In the genomic region with DNA sequence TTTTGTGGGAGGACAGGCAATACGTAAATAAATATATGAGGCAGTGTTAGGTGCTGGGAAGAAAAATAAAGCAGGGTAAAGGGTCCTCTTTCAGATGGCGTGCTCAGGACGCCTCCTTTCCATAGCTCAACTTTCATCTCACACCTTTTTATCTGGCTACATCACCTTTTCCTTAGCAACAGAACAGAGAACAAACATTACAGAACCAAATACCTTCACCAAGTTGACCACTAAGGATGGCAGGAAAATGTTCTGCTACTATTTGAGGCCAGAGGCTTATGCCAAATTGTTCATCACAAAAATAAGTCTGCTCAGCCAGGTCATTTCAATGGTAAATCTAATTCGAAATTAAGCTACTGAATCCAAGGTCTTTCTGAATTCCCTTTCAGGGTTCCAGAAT, we compare ENCODE assay signal across 28 cellular contexts.
"Had no signal": no experiment of that assay in that cellular context is flagged by ENCODE, and none has a peak within 500 bp of the region (broad histone marks: within the 10 kb centered on the region; RNA-seq: fewer than 3 reads in every experiment).

No MANE protein-coding gene starts in this region.

- H3K27me3 Mint-ChIP-seq: activated CD4-positive, alpha-beta T cell treated with anti-CD3 and anti-CD28 coated beads, Interleukin-2, amount 10 ng/mL, durations not matched to agents 24 days and 14 days had no signal

- H3K27me3 ChIP-seq: adrenal gland, body of pancreas, colonic mucosa had no signal

- H3K4me3 ChIP-seq: adrenal gland, body of pancreas, colonic mucosa had no signal

- H3K4me3 Mint-ChIP-seq: activated CD4-positive, alpha-beta memory T cell treated with anti-CD3 and anti-CD28 coated beads for 36 hours; activated CD4-positive, alpha-beta T cell treated with anti-CD3 and anti-CD28 coated beads for 36 hours; activated CD4-positive, alpha-beta T cell treated with anti-CD3 and anti-CD28 coated beads, Interleukin-2, amount 10 ng/mL, durations not matched to agents 24 days and 14 days; activated CD8-positive, alpha-beta memory T cell treated with anti-CD3 and anti-CD28 coated beads, Interleukin-2, amount 10 ng/mL, durations not matched to agents 7 days and 5 days; activated CD8-positive, alpha-beta T cell treated with anti-CD3 and anti-CD28 coated beads, Interleukin-2, amount 10 ng/mL, durations not matched to agents 7 days and 5 days; activated naive CD4-positive, alpha-beta T cell treated with anti-CD3 and anti-CD28 coated beads for 36 hours; activated naive CD4-positive, alpha-beta T cell treated with anti-CD3 and anti-CD28 coated beads, Interleukin-2, amount 50 U/mL, for 24 hours; activated naive CD8-positive, alpha-beta T cell treated with anti-CD3 and anti-CD28 coated beads for 36 hours; activated naive CD8-positive, alpha-beta T cell treated with anti-CD3 and anti-CD28 coated beads, Interleukin-2, amount 50 U/mL, for 24 hours; activated T-helper 1 cell treated with anti-CD3 and anti-CD28 coated beads, Interleukin-12 subunit alpha, Interleukin-12 subunit beta, Interleukin-2, Interleukin-4 antibody, amounts not matched to agents 30 ng/mL and 10 ng/mL and 1 ng/mL, durations not matched to agents 14 hours and 24 hours and 36 hours had no signal

- DNase-seq: activated CD4-positive, alpha-beta memory T cell treated with anti-CD3 and anti-CD28 coated beads for 36 hours; activated CD4-positive, alpha-beta T cell treated with anti-CD3 and anti-CD28 coated beads for 36 hours; activated CD4-positive, alpha-beta T cell treated with anti-CD3 and anti-CD28 coated beads, Interleukin-2, amount 10 ng/mL, durations not matched to agents 24 days and 14 days; activated CD4-positive, CD25-positive, alpha-beta regulatory T cell; activated CD4-positive, CD25-positive, alpha-beta regulatory T cell treated with anti-CD3 and anti-CD28 coated beads, Interleukin-2, amount 50 U/mL, for 72 hours; activated CD8-positive, alpha-beta memory T cell treated with anti-CD3 and anti-CD28 coated beads, Interleukin-2, amount 10 ng/mL, durations not matched to agents 7 days and 5 days; activated CD8-positive, alpha-beta memory T cell treated with anti-CD3 and anti-CD28 coated beads, Interleukin-2, amount 50 U/mL, for 4 hours; activated CD8-positive, alpha-beta T cell treated with anti-CD3 and anti-CD28 coated beads, Interleukin-2, amount 10 ng/mL, durations not matched to agents 7 days and 5 days; activated effector memory CD4-positive, alpha-beta T cell treated with anti-CD3 and anti-CD28 coated beads, Interleukin-2, amount 50 U/mL, for 16 hours; activated naive CD4-positive, alpha-beta T cell treated with anti-CD3 and anti-CD28 coated beads for 36 hours; activated naive CD8-positive, alpha-beta T cell treated with anti-CD3 and anti-CD28 coated beads for 36 hours; activated naive CD8-positive, alpha-beta T cell treated with anti-CD3 and anti-CD28 coated beads, Interleukin-2, amount 50 U/mL, for 24 hours; activated T-cell treated with anti-CD3 and anti-CD28 coated beads, Interleukin-2, amount 50 U/mL, for 1 hour; activated T-cell treated with anti-CD3 and anti-CD28 coated beads, Interleukin-2, amount 50 U/mL, for 48 hours; adrenal gland; amygdala; aorta; body of pancreas; central memory CD4-positive, alpha-beta T cell; cerebellar nuclear complex; colonic mucosa; effector CD8-positive, alpha-beta T cell; foreskin fibroblast; T-helper 2 cell had no signal

- H3K36me3 ChIP-seq: adrenal gland, colonic mucosa had no signal

- H3K4me1 ChIP-seq: colonic mucosa had no signal

- H3K9me3 Mint-ChIP-seq: activated CD4-positive, alpha-beta memory T cell treated with anti-CD3 and anti-CD28 coated beads for 36 hours; activated naive CD4-positive, alpha-beta T cell treated with anti-CD3 and anti-CD28 coated beads for 36 hours; activated naive CD4-positive, alpha-beta T cell treated with anti-CD3 and anti-CD28 coated beads, Interleukin-2, amount 50 U/mL, for 24 hours; activated naive CD8-positive, alpha-beta T cell treated with anti-CD3 and anti-CD28 coated beads for 36 hours; activated T-helper 1 cell treated with anti-CD3 and anti-CD28 coated beads, Interleukin-12 subunit alpha, Interleukin-12 subunit beta, Interleukin-2, Interleukin-4 antibody, amounts not matched to agents 30 ng/mL and 10 ng/mL and 1 ng/mL, durations not matched to agents 14 hours and 24 hours and 36 hours; activated T-helper 2 cell treated with anti-CD3 and anti-CD28 coated beads, Interferon-gamma antibody, Interleukin-2, Interleukin-4, amounts not matched to agents 10 μg/mL and 5 μg/mL and 100 μg/mL, durations not matched to agents 14 hours and 24 hours and 36 hours had no signal

- ATAC-seq: activated CD4-positive, alpha-beta T cell treated with anti-CD3 and anti-CD28 coated beads for 36 hours; activated CD8-positive, alpha-beta memory T cell treated with anti-CD3 and anti-CD28 coated beads, Interleukin-2, amount 10 ng/mL, durations not matched to agents 7 days and 5 days; activated CD8-positive, alpha-beta T cell treated with anti-CD3 and anti-CD28 coated beads, Interleukin-2, amount 10 ng/mL, durations not matched to agents 7 days and 5 days; activated naive CD8-positive, alpha-beta T cell treated with anti-CD3 and anti-CD28 coated beads, Interleukin-2, amount 50 U/mL, for 24 hours; body of pancreas had no signal

- H3K4me1 Mint-ChIP-seq: activated CD4-positive, alpha-beta T cell treated with anti-CD3 and anti-CD28 coated beads for 36 hours; activated CD4-positive, alpha-beta T cell treated with anti-CD3 and anti-CD28 coated beads, Interleukin-2, amount 10 ng/mL, durations not matched to agents 24 days and 14 days; activated CD8-positive, alpha-beta memory T cell treated with anti-CD3 and anti-CD28 coated beads, Interleukin-2, amount 10 ng/mL, durations not matched to agents 7 days and 5 days; activated naive CD4-positive, alpha-beta T cell treated with anti-CD3 and anti-CD28 coated beads, Interleukin-2, amount 50 U/mL, for 24 hours; activated naive CD8-positive, alpha-beta T cell treated with anti-CD3 and anti-CD28 coated beads for 36 hours; activated naive CD8-positive, alpha-beta T cell treated with anti-CD3 and anti-CD28 coated beads, Interleukin-2, amount 50 U/mL, for 24 hours had no signal

- H3K27ac ChIP-seq: adrenal gland, body of pancreas, colonic mucosa, epithelial cell of prostate had no signal

- H3K9me3 ChIP-seq: adrenal gland, body of pancreas, colonic mucosa had no signal

- H3K27ac Mint-ChIP-seq: activated CD4-positive, alpha-beta memory T cell treated with anti-CD3 and anti-CD28 coated beads for 36 hours; activated CD4-positive, alpha-beta T cell treated with anti-CD3 and anti-CD28 coated beads for 36 hours; activated CD4-positive, alpha-beta T cell treated with anti-CD3 and anti-CD28 coated beads, Interleukin-2, amount 10 ng/mL, durations not matched to agents 24 days and 14 days; activated CD8-positive, alpha-beta memory T cell treated with anti-CD3 and anti-CD28 coated beads, Interleukin-2, amount 10 ng/mL, durations not matched to agents 7 days and 5 days; activated CD8-positive, alpha-beta T cell treated with anti-CD3 and anti-CD28 coated beads, Interleukin-2, amount 10 ng/mL, durations not matched to agents 7 days and 5 days; activated naive CD4-positive, alpha-beta T cell treated with anti-CD3 and anti-CD28 coated beads for 36 hours; activated naive CD4-positive, alpha-beta T cell treated with anti-CD3 and anti-CD28 coated beads, Interleukin-2, amount 50 U/mL, for 24 hours; activated naive CD8-positive, alpha-beta T cell treated with anti-CD3 and anti-CD28 coated beads for 36 hours; activated naive CD8-positive, alpha-beta T cell treated with anti-CD3 and anti-CD28 coated beads, Interleukin-2, amount 50 U/mL, for 24 hours; activated T-helper 1 cell treated with anti-CD3 and anti-CD28 coated beads, Interleukin-12 subunit alpha, Interleukin-12 subunit beta, Interleukin-2, Interleukin-4 antibody, amounts not matched to agents 30 ng/mL and 10 ng/mL and 1 ng/mL, durations not matched to agents 14 hours and 24 hours and 36 hours; activated T-helper 2 cell treated with anti-CD3 and anti-CD28 coated beads, Interferon-gamma antibody, Interleukin-2, Interleukin-4, amounts not matched to agents 10 μg/mL and 5 μg/mL and 100 μg/mL, durations not matched to agents 14 hours and 24 hours and 36 hours had no signal
